1 cellular context compared by ENCODE assay signal in genomic region chr18:27717816-27718215, GRCh38.
TF ChIP-seq lines count a peak whose summit lies in the region.

No MANE protein-coding gene starts in this region.

TF ChIP-seq in H1, 55 proteins besides CTCF, POLR2A, EP300 and RAD21:
- no peak for TF ChIP-seq TCF12 (IDR thresholded peaks at IDR 0.05; ENCODE audit: low read depth, low read length)
- peak; percentile 61 for TF ChIP-seq CHD7 (IDR thresholded peaks at IDR 0.05; ENCODE audit: insufficient replicate concordance, low read length)
- TF ChIP-seq FOSL1 (IDR thresholded peaks at IDR 0.05; ENCODE audit: insufficient read depth, low read depth, low read length) = no peak
- TF ChIP-seq BACH1 (IDR thresholded peaks at IDR 0.05; ENCODE audit: low read length) = no peak
- TF ChIP-seq POU5F1 (IDR thresholded peaks at IDR 0.05; ENCODE audit: low read depth, low read length) = peak; percentile 90; the same call in 1 of the 2 replicates
- no peak for TF ChIP-seq JUND (IDR thresholded peaks at IDR 0.05; ENCODE audit: low read length)
